1 cellular context compared by ENCODE assay signal in the genomic region with DNA sequence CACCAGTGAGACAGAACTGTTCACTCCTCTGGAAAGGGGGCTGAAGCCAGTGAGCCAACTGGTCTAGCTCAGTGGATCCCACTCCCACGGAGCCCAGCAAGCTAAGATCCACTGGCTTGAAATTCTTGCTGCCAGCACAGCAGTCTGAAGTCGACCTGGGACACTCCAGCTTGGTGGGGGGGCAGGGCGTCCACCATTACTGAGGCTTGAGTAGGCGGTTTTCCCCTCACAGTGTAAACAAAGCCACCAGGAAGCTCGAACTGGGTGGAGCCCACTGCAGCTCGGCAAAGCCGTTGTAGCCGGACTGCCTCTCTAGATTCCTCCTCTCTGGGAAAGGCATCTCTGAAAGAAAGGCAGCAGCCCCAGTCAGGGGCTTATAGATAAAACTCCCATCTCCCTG.
TF ChIP-seq lines count a peak whose summit lies in the region.

No MANE protein-coding gene starts in this region.

TF ChIP-seq in HepG2, 621 proteins besides CTCF, POLR2A, EP300 and RAD21 (continued from another document):
- TF ChIP-seq, protein P1, sequence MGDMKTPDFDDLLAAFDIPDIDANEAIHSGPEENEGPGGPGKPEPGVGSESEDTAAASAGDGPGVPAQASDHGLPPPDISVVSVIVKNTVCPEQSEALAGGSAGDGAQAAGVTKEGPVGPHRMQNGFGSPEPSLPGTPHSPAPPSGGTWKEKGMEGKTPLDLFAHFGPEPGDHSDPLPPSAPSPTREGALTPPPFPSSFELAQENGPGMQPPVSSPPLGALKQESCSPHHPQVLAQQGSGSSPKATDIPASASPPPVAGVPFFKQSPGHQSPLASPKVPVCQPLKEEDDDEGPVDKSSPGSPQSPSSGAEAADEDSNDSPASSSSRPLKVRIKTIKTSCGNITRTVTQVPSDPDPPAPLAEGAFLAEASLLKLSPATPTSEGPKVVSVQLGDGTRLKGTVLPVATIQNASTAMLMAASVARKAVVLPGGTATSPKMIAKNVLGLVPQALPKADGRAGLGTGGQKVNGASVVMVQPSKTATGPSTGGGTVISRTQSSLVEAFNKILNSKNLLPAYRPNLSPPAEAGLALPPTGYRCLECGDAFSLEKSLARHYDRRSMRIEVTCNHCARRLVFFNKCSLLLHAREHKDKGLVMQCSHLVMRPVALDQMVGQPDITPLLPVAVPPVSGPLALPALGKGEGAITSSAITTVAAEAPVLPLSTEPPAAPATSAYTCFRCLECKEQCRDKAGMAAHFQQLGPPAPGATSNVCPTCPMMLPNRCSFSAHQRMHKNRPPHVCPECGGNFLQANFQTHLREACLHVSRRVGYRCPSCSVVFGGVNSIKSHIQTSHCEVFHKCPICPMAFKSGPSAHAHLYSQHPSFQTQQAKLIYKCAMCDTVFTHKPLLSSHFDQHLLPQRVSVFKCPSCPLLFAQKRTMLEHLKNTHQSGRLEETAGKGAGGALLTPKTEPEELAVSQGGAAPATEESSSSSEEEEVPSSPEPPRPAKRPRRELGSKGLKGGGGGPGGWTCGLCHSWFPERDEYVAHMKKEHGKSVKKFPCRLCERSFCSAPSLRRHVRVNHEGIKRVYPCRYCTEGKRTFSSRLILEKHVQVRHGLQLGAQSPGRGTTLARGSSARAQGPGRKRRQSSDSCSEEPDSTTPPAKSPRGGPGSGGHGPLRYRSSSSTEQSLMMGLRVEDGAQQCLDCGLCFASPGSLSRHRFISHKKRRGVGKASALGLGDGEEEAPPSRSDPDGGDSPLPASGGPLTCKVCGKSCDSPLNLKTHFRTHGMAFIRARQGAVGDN (CRISPR knock-in tag; IDR thresholded peaks at IDR 0.05), result peak; percentile 23; the same call in 1 of the 2 replicates
- TF ChIP-seq PATZ1 (CRISPR knock-in tag; IDR thresholded peaks at IDR 0.05), result 0 out of 2 replicates have a peak, but pooled peaks have one; percentile 12
